ENCODE assay signal across 8 cellular contexts in genomic region chr19:5624154-5624663, GRCh38. TPM values are rescaled to one million over a fixed set of nuclear protein-coding genes. Genes with fewer than 3 reads are reported as not detected.
DNase-seq lines count a peak whose midpoint lies in the region; ATAC-seq and TF ChIP-seq lines count a peak whose summit lies in the region.

No MANE protein-coding gene starts in this region.

- H3K27ac ChIP-seq in HCT116 (ENCODE audit: low read depth, low read length) (peak overlapping the region; percentile 92), fibroblast of lung (ENCODE audit: insufficient read depth, low read length) (peak overlapping the region; percentile 93)

- H3K4me3 Mint-ChIP-seq in activated CD8-positive, alpha-beta T cell treated with anti-CD3 and anti-CD28 coated beads, Interleukin-2, amount 10 ng/mL, durations not matched to agents 7 days and 5 days, result peak overlapping the region; percentile 100
- peak overlapping the region; percentile 93 for H3K4me3 Mint-ChIP-seq in natural killer cell

- no peak for TF ChIP-seq CTCF in HCT116 (IDR thresholded peaks at IDR 0.05 in 2 of 3, conservative IDR thresholded peaks at IDR 0.05 in 1 of 3; ENCODE audit: borderline replicate concordance in 1 of 3, insufficient read depth in 1 of 3, low read depth in 2 of 3, low read length in 2 of 3)
- no peak for TF ChIP-seq CTCF in fibroblast of lung (conservative IDR thresholded peaks at IDR 0.05 in 1 of 2, IDR thresholded peaks at IDR 0.05 in 1 of 2; ENCODE audit: low read depth in 1 of 2, low read length in 2 of 2)
- TF ChIP-seq CTCF in natural killer cell (IDR thresholded peaks at IDR 0.05), result no peak

- H3K9me3 Mint-ChIP-seq in activated CD8-positive, alpha-beta T cell treated with anti-CD3 and anti-CD28 coated beads, Interleukin-2, amount 10 ng/mL, durations not matched to agents 7 days and 5 days (ENCODE audit: insufficient read depth), result no peaks in the 10 kb centered on the region
- H3K9me3 Mint-ChIP-seq in natural killer cell, result no peaks in the 10 kb centered on the region

- no peaks in the 10 kb centered on the region for H3K27me3 ChIP-seq in HCT116 (ENCODE audit: insufficient read depth, low read length)
- no peaks in the 10 kb centered on the region for H3K27me3 ChIP-seq in fibroblast of lung (ENCODE audit: control insufficient read depth, insufficient read depth, low read length)

- H3K4me3 ChIP-seq in HCT116 (replicated peaks in 1 of 2; ENCODE audit: low read depth in 1 of 2, low read length in 2 of 2), result peak overlapping the region; percentile 87 to 97
- H3K4me3 ChIP-seq in fibroblast of lung (replicated peaks in 1 of 4; ENCODE audit: control extremely low read depth in 1 of 4, insufficient read depth in 1 of 4, low read depth in 3 of 4, low read length in 4 of 4), result peak overlapping the region; percentile 84 to 98 (median 95)

- peaks cover 73% of the 10 kb centered on the region for H3K4me1 Mint-ChIP-seq in activated CD8-positive, alpha-beta T cell treated with anti-CD3 and anti-CD28 coated beads, Interleukin-2, amount 10 ng/mL, durations not matched to agents 7 days and 5 days (ENCODE audit: low read depth)
- peaks cover 84% of the 10 kb centered on the region in 2 donors for H3K4me1 Mint-ChIP-seq in natural killer cell

- no peak for TF ChIP-seq RAD21 in HCT116 (IDR thresholded peaks at IDR 0.05; ENCODE audit: low read depth)

- intact Hi-C loops in HCT116 (cut with micrococcal nuclease) (no loop called here), natural killer cell (cut with micrococcal nuclease) (no loop called here)

- no TSS peak for BruUV-seq in HCT116 (replicated peaks; lab: Mats Ljungman, UMichigan)

- DNase-seq in AG08395 (ENCODE audit: low spot score), result peak; percentile 37
- no peak for DNase-seq in HCT116 (ENCODE audit: low read depth, low spot score)
- peak; percentile 41 for DNase-seq in activated CD8-positive, alpha-beta T cell treated with anti-CD3 and anti-CD28 coated beads, Interleukin-2, amount 10 ng/mL, durations not matched to agents 7 days and 5 days
- DNase-seq in fibroblast of lung (ENCODE audit: low read depth in 2 of 2), result peak; percentile 43 to 59
- DNase-seq in natural killer cell, result no peak

- ATAC-seq in HCT116 (no peak), natural killer cell (no peak), HG02973 (IDR thresholded peaks at IDR 0.05; ENCODE audit: unreplicated experiment) (no peak), HG03025 (IDR thresholded peaks at IDR 0.05; ENCODE audit: low FRiP score, unreplicated experiment) (no peak), GM18517 (IDR thresholded peaks at IDR 0.05; ENCODE audit: unreplicated experiment) (no peak)
- ATAC-seq in activated CD8-positive, alpha-beta T cell treated with anti-CD3 and anti-CD28 coated beads, Interleukin-2, amount 10 ng/mL, durations not matched to agents 7 days and 5 days, result no peak

- POLR2A ChIA-PET in HCT116 (lab: Charles Lee), result interaction anchor here (1.6 kb wide), 1 partner anchor 66 kb away, joined by 3 read pairs; the partner anchor contains the start of gene RPL36
- POLR2A ChIA-PET in activated CD8-positive, alpha-beta T cell treated with anti-CD3 and anti-CD28 coated beads, Interleukin-2, amount 10 ng/mL, durations not matched to agents 7 days and 5 days (lab: Charles Lee), result interaction anchor here (0.7 to 2.7 kb wide), 6 partner anchors 10 to 1639 kb away, joined by 3 to 19 read pairs (median 5); partner anchors contain the start of genes CATSPERD, EEF2, LONP1 and MICOS13

- peak overlapping the region; percentile 85 for H3K4me2 ChIP-seq in HCT116 (ENCODE audit: low read length)
- H3K4me2 ChIP-seq in fibroblast of lung (ENCODE audit: extremely low read depth, insufficient read depth, low read length), result peak overlapping the region; percentile 93

- H3K9me3 ChIP-seq in HCT116 (ENCODE audit: control insufficient read depth in 1 of 2, insufficient read depth in 1 of 2, low read depth in 1 of 2, low read length in 2 of 2) (no peaks in the 10 kb centered on the region), fibroblast of lung (ENCODE audit: control insufficient read depth, insufficient read depth, low read depth, low read length) (no peaks in the 10 kb centered on the region)

- peaks cover 39 to 65% of the 10 kb centered on the region in 2 experiments for H3K36me3 ChIP-seq in HCT116 (ENCODE audit: control insufficient read depth in 1 of 2, insufficient read depth in 2 of 2, low read length in 2 of 2)
- peaks cover 10% of the 10 kb centered on the region for H3K36me3 ChIP-seq in fibroblast of lung (ENCODE audit: control insufficient read depth, insufficient read depth, low read length)

- CTCF ChIA-PET in HCT116 (lab: Charles Lee), result no interaction called here
- CTCF ChIA-PET in activated CD8-positive, alpha-beta T cell treated with anti-CD3 and anti-CD28 coated beads, Interleukin-2, amount 10 ng/mL, durations not matched to agents 7 days and 5 days (lab: Charles Lee), result interaction anchor here (5.9 kb wide), 1 partner anchor 64 kb away, joined by 63 read pairs; the partner anchor contains the start of gene RPL36

- H3K9me2 ChIP-seq in HCT116 (ENCODE audit: insufficient read depth), result no peaks in the 10 kb centered on the region

- H3K4me1 ChIP-seq in HCT116 (ENCODE audit: control insufficient read depth in 1 of 2, insufficient read depth in 2 of 2, low read length in 2 of 2), result peaks cover 14 to 24% of the 10 kb centered on the region in 2 experiments; a peak in 3 of 4 replicates
- peaks cover 14% of the 10 kb centered on the region for H3K4me1 ChIP-seq in fibroblast of lung (ENCODE audit: control insufficient read depth, extremely low read depth, insufficient read depth, low read length)

- peak overlapping the region; percentile 98 for H3K9ac ChIP-seq in HCT116 (ENCODE audit: low read length)
- peak overlapping the region; percentile 97 for H3K9ac ChIP-seq in fibroblast of lung (ENCODE audit: insufficient read depth, low read length)

- H3K36me3 Mint-ChIP-seq in activated CD8-positive, alpha-beta T cell treated with anti-CD3 and anti-CD28 coated beads, Interleukin-2, amount 10 ng/mL, durations not matched to agents 7 days and 5 days (ENCODE audit: low read depth), result peaks cover 76% of the 10 kb centered on the region
- peaks cover 6% of the 10 kb centered on the region for H3K36me3 Mint-ChIP-seq in natural killer cell

- H3K79me2 ChIP-seq in HCT116 (ENCODE audit: insufficient read depth, low read length) (peaks cover 97% of the 10 kb centered on the region), fibroblast of lung (ENCODE audit: control insufficient read depth, insufficient read depth, low read length) (peaks cover 93% of the 10 kb centered on the region)

- H4K20me1 ChIP-seq in HCT116 (ENCODE audit: insufficient read depth), result peaks cover 21% of the 10 kb centered on the region
- no peaks in the 10 kb centered on the region for H4K20me1 ChIP-seq in fibroblast of lung (ENCODE audit: control insufficient read depth, extremely low read depth, insufficient read depth, low read length)

- RAD21 ChIA-PET in HCT116 (lab: Charles Lee; ENCODE audit: low non-redundant PET in 1 of 2, low total read pairs in 2 of 2, uncharacterized antibody in 2 of 2, unreplicated experiment in 2 of 2), result no interaction called here

- TF ChIP-seq POLR2A in HCT116 (IDR thresholded peaks at IDR 0.05; ENCODE audit: borderline replicate concordance, extremely low read depth, insufficient read depth, insufficient read length), result no peak

- H3K27ac Mint-ChIP-seq in activated CD8-positive, alpha-beta T cell treated with anti-CD3 and anti-CD28 coated beads, Interleukin-2, amount 10 ng/mL, durations not matched to agents 7 days and 5 days, result peak overlapping the region; percentile 86
- peak overlapping the region; percentile 99 to 100 for H3K27ac Mint-ChIP-seq in natural killer cell

- H2AFZ ChIP-seq in HCT116 (ENCODE audit: low read depth, low read length, poor library complexity, severe bottlenecking) (no peak overlapping the region), fibroblast of lung (ENCODE audit: low read length) (no peak overlapping the region)

- H3K27me3 Mint-ChIP-seq in activated CD8-positive, alpha-beta T cell treated with anti-CD3 and anti-CD28 coated beads, Interleukin-2, amount 10 ng/mL, durations not matched to agents 7 days and 5 days (ENCODE audit: low read depth), result no peaks in the 10 kb centered on the region
- no peaks in the 10 kb centered on the region for H3K27me3 Mint-ChIP-seq in natural killer cell (ENCODE audit: low read depth in 2 of 2)

RNA-seq across cellular contexts. Expression of gene SAFB, which starts 1.3 kb away (rescaled TPM):
- total RNA-seq in HCT116 (2021; ENCODE audit: unreplicated experiment) (143 TPM), fibroblast of lung (48.5 and 51.0 TPM in 2 replicates), natural killer cell (100 to 1,000 TPM; 195 to 229 (median 207) TPM)
- 64.7 and 80.0 TPM in 2 replicates for polyA plus RNA-seq in HCT116 (2012)
- total RNA-seq in activated CD8-positive, alpha-beta T cell treated with anti-CD3 and anti-CD28 coated beads, Interleukin-2, amount 10 ng/mL, durations not matched to agents 7 days and 5 days, result 100 to 1,000 TPM; 116 to 134 TPM
- 28.0 and 34.3 TPM in 2 replicates for polyA plus RNA-seq in fibroblast of lung
- polyA plus RNA-seq in fibroblast of lung (2012), result 41.1 and 50.2 TPM in 2 replicates
- 6.8 and 8.4 TPM in 2 replicates for polyA minus RNA-seq in fibroblast of lung (ENCODE audit: low replicate concordance)

RNA-seq across cellular contexts. Expression of gene SAFB2, which starts 1.6 kb away (rescaled TPM):
- total RNA-seq in HCT116 (2021; ENCODE audit: unreplicated experiment) (86.9 TPM), fibroblast of lung (29.0 and 35.8 TPM in 2 replicates), natural killer cell (100 to 1,000 TPM; 232 to 264 (median 258) TPM)
- 52.8 and 74.1 TPM in 2 replicates for polyA plus RNA-seq in HCT116 (2012)
- 10 to 100 TPM; 84.2 to 96.6 TPM for total RNA-seq in activated CD8-positive, alpha-beta T cell treated with anti-CD3 and anti-CD28 coated beads, Interleukin-2, amount 10 ng/mL, durations not matched to agents 7 days and 5 days
- 16.9 and 21.3 TPM in 2 replicates for polyA plus RNA-seq in fibroblast of lung
- 25.1 and 32.6 TPM in 2 replicates for polyA plus RNA-seq in fibroblast of lung (2012)
- polyA minus RNA-seq in fibroblast of lung (ENCODE audit: low replicate concordance), result 20.3 and 24.5 TPM in 2 replicates

RNA-seq across cellular contexts. Expression of gene MICOS13, which starts 56.1 kb away (rescaled TPM):
- total RNA-seq in HCT116 (2021; ENCODE audit: unreplicated experiment), result 61.6 TPM
- 55.0 and 73.1 TPM in 2 replicates for polyA plus RNA-seq in HCT116 (2012)
- 10 to 100 TPM; 53.1 to 55.1 TPM for total RNA-seq in activated CD8-positive, alpha-beta T cell treated with anti-CD3 and anti-CD28 coated beads, Interleukin-2, amount 10 ng/mL, durations not matched to agents 7 days and 5 days
- 29.3 and 73.5 TPM in 2 replicates for total RNA-seq in fibroblast of lung
- polyA plus RNA-seq in fibroblast of lung, result 20.7 and 20.8 TPM in 2 replicates
- polyA plus RNA-seq in fibroblast of lung (2012), result 83.6 and 93.2 TPM in 2 replicates
- 29.2 and 29.9 TPM in 2 replicates for polyA minus RNA-seq in fibroblast of lung (ENCODE audit: low replicate concordance)
- 10 to 100 TPM; 17.7 to 27.7 (median 25.1) TPM for total RNA-seq in natural killer cell

RNA-seq across cellular contexts. Expression of gene TINCR, which starts 56.5 kb away (rescaled TPM):
- total RNA-seq in HCT116 (2021; ENCODE audit: unreplicated experiment) (6.1 TPM), fibroblast of lung (under 0.01 and 0.17 TPM in 2 replicates), natural killer cell (1 to 10 TPM; 1.6 to 2.2 (median 1.7) TPM)
- polyA plus RNA-seq in HCT116 (2012), result 4.1 and 5.8 TPM in 2 replicates
- under 1 TPM; 0.26 to 0.68 TPM for total RNA-seq in activated CD8-positive, alpha-beta T cell treated with anti-CD3 and anti-CD28 coated beads, Interleukin-2, amount 10 ng/mL, durations not matched to agents 7 days and 5 days
- polyA plus RNA-seq in fibroblast of lung, result 0.02 and 0.06 TPM in 2 replicates
- 0.05 TPM in 1 of 2 replicates, not detected in the other for polyA plus RNA-seq in fibroblast of lung (2012)
- not detected in 2 replicates for polyA minus RNA-seq in fibroblast of lung (ENCODE audit: low replicate concordance)

RNA-seq across cellular contexts. Expression of gene HSD11B1L, which starts 56.6 kb away (rescaled TPM):
- total RNA-seq in HCT116 (2021; ENCODE audit: unreplicated experiment) (6.0 TPM), fibroblast of lung (11.0 and 13.0 TPM in 2 replicates), natural killer cell (1 to 10 TPM; 1.1 to 3.7 (median 3.0) TPM)
- polyA plus RNA-seq in HCT116 (2012), result 6.4 and 6.9 TPM in 2 replicates
- total RNA-seq in activated CD8-positive, alpha-beta T cell treated with anti-CD3 and anti-CD28 coated beads, Interleukin-2, amount 10 ng/mL, durations not matched to agents 7 days and 5 days, result 1 to 10 TPM; 2.0 to 2.1 TPM
- 3.1 and 5.1 TPM in 2 replicates for polyA plus RNA-seq in fibroblast of lung
- 5.2 and 7.8 TPM in 2 replicates for polyA plus RNA-seq in fibroblast of lung (2012)
- polyA minus RNA-seq in fibroblast of lung (ENCODE audit: low replicate concordance), result 5.6 TPM in 1 of 2 replicates, not detected in the other

Comparison
In these comparisons a context has a peak if more than half of its experiments do, and no peak if none do; other contexts are left out.
1. DNase-seq: peak in AG08395 (single experiment), activated CD8-positive, alpha-beta T cell treated with anti-CD3 and anti-CD28 coated beads, Interleukin-2, amount 10 ng/mL, durations not matched to agents 7 days and 5 days (single experiment) and fibroblast of lung (2 of 2); none in HCT116 (single experiment) and natural killer cell (single experiment).